ENCODE assay signal across 8 cellular contexts in genomic region chr7:36048141-36048901, GRCh38.
DNase-seq lines count a peak whose midpoint lies in the region; ATAC-seq and TF ChIP-seq lines count a peak whose summit lies in the region.

No MANE protein-coding gene starts in this region.

- no peaks in the 10 kb centered on the region for H3K79me2 ChIP-seq in mammary epithelial cell (ENCODE audit: insufficient read depth, low read length)

- H3K9me3 ChIP-seq in mammary epithelial cell (replicated peaks; ENCODE audit: insufficient read depth, low read length) = no peaks in the 10 kb centered on the region
- H3K9me3 ChIP-seq in BE2C = no peaks in the 10 kb centered on the region
- H3K9me3 ChIP-seq in CD4-positive, alpha-beta T cell (ENCODE audit: control insufficient read depth, low read length) = no peaks in the 10 kb centered on the region

- POLR2A ChIA-PET in CD4-positive, alpha-beta T cell (lab: Charles Lee) = no interaction called here

- WGBS in mammary epithelial cell (ENCODE audit: low coverage, missing lambda C conversion rate) = 1% methylated on average over 5 of the region's 5 CpGs

- no peak for ATAC-seq in HG02840 (IDR thresholded peaks at IDR 0.05; ENCODE audit: low FRiP score, unreplicated experiment)
- ATAC-seq in CD4-positive, alpha-beta T cell (ENCODE audit: poor library complexity) = no peak

- H3K4me1 Mint-ChIP-seq in CD4-positive, alpha-beta T cell (ENCODE audit: low read depth) = no peaks in the 10 kb centered on the region

- no peak overlapping the region for H3K4me3 Mint-ChIP-seq in CD4-positive, alpha-beta T cell

- no peaks in the 10 kb centered on the region for H3K36me3 ChIP-seq in mammary epithelial cell (ENCODE audit: insufficient read depth, low read length)
- H3K36me3 ChIP-seq in BE2C = no peaks in the 10 kb centered on the region

- H3K4me3 ChIP-seq in mammary epithelial cell (replicated peaks in 1 of 3; ENCODE audit: insufficient read depth in 1 of 3, low read depth in 2 of 3, low read length in 3 of 3) (no peak overlapping the region), BE2C (ENCODE audit: low read depth, low read length) (no peak overlapping the region)

- intact Hi-C loops in mammary epithelial cell (cut with micrococcal nuclease) = loop anchor here (5.0 kb wide), 1 partner anchor 69 kb away; no protein-coding TSS in a partner anchor
- intact Hi-C loops in CD4-positive, alpha-beta T cell (cut with DNase I, micrococcal nuclease) = no loop called here

- CTCF ChIA-PET in mammary epithelial cell (lab: Charles Lee; ENCODE audit: low non-redundant PET) = interaction anchor here (0.6 kb wide), 1 partner anchor 27 kb away, joined by 13 read pairs; no protein-coding TSS in a partner anchor
- CTCF ChIA-PET in CD4-positive, alpha-beta T cell (lab: Charles Lee) = interaction anchor here (0.6 kb wide), 1 partner anchor 1421 kb away, joined by 4 read pairs; no protein-coding TSS in a partner anchor

- no peak overlapping the region for H3K9ac ChIP-seq in mammary epithelial cell (ENCODE audit: insufficient read depth, low read length)

- no peak overlapping the region for H3K27ac ChIP-seq in mammary epithelial cell (ENCODE audit: insufficient read depth, low read depth, low read length)
- no peak overlapping the region for H3K27ac ChIP-seq in CD4-positive, alpha-beta T cell (ENCODE audit: low read depth, low read length)

- no peaks in the 10 kb centered on the region for H3K9me3 Mint-ChIP-seq in CD4-positive, alpha-beta T cell

- H4K20me1 ChIP-seq in mammary epithelial cell (ENCODE audit: insufficient read depth, low read length) = no peaks in the 10 kb centered on the region

- H3K4me1 ChIP-seq in mammary epithelial cell (ENCODE audit: insufficient read depth, low read length) (peaks cover 18% of the 10 kb centered on the region), BE2C (peaks cover 14% of the 10 kb centered on the region)

- dilution Hi-C loops in mammary epithelial cell (cut with HindIII; ENCODE audit: low sequenced_read_pairs) = no loop called here

- no peaks in the 10 kb centered on the region for H3K27me3 Mint-ChIP-seq in CD4-positive, alpha-beta T cell

- H3K27me3 ChIP-seq in mammary epithelial cell (ENCODE audit: insufficient read depth, low read length) = no peaks in the 10 kb centered on the region
- no peaks in the 10 kb centered on the region for H3K27me3 ChIP-seq in BE2C
- H3K27me3 ChIP-seq in CD4-positive, alpha-beta T cell (ENCODE audit: control insufficient read depth, insufficient read depth, low read length) = no peaks in the 10 kb centered on the region

- peak; percentile 83 for DNase-seq in AG20443 (ENCODE audit: low spot score)
- DNase-seq in NCI-H226 = peak; percentile 94
- peak; percentile 83 for DNase-seq in mammary epithelial cell
- peak; percentile 92 for DNase-seq in myocyte (ENCODE audit: low read depth)
- DNase-seq in BE2C = no peak
- no peak for DNase-seq in OCI-M2 (lab: John Stamatoyannopoulos, UW; ENCODE audit: unreplicated experiment)
- DNase-seq in CD4-positive, alpha-beta T cell = no peak

- no peak overlapping the region for H2AFZ ChIP-seq in mammary epithelial cell (ENCODE audit: low read depth, low read length)

- no peak for TF ChIP-seq CTCF in mammary epithelial cell (conservative IDR thresholded peaks at IDR 0.05 in 1 of 2, IDR thresholded peaks at IDR 0.05 in 1 of 2; ENCODE audit: extremely low read depth in 1 of 2, insufficient read depth in 1 of 2, low read depth in 1 of 2, low read length in 2 of 2)
- no peak for TF ChIP-seq CTCF in BE2C (IDR thresholded peaks at IDR 0.05; ENCODE audit: low read depth, low read length)
- no peak for TF ChIP-seq CTCF in CD4-positive, alpha-beta T cell (IDR thresholded peaks at IDR 0.05)

- peak overlapping the region; percentile 42 for H3K4me2 ChIP-seq in mammary epithelial cell (ENCODE audit: insufficient read depth, low read depth, low read length)

- H3K27ac Mint-ChIP-seq in CD4-positive, alpha-beta T cell = no peak overlapping the region

- BruUV-seq in mammary epithelial cell (replicated peaks; lab: Mats Ljungman, UMichigan) = no TSS peak

- in situ Hi-C loops in mammary epithelial cell (cut with MboI; ENCODE audit: low sequenced_read_pairs in 2 of 2) = no loop called here

- no peaks in the 10 kb centered on the region for H3K36me3 Mint-ChIP-seq in CD4-positive, alpha-beta T cell (ENCODE audit: low read depth)

Comparison
In these comparisons a context has a peak if more than half of its experiments do, and no peak if none do; other contexts are left out.
1. DNase-seq: peak in AG20443 (single experiment), NCI-H226 (single experiment), mammary epithelial cell (single experiment) and myocyte (single experiment); none in BE2C (single experiment), OCI-M2 (single experiment) and CD4-positive, alpha-beta T cell (0 of 10).